In the genomic region with DNA sequence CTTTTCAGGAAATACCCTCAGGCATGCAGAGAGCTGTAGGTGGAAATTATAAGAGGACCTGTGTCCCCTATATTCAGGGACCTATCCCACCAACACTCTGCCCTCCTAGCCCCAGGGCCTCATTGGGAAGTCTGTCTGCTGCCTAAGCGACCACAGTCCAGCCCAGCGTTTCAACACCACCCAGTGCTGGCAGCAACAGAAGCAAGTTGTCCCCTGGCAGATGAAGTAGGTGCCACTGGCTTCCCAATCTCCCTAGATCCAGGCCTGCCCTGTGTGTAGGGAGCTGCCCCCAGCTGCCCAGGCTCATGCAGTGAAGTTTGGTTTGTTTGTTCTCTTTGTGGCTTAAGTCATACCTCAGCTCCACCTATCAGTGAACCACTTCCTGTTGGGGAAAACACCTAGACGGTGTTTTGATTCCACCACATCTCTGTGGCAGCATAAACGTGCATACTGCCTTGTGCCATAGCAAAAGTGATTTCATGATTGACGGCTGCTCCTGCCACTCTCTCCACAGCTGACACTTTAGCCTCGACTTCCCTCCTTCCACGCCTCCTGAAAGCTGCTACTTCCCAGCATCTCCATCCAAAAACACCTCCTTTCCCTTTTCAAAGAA, we compare ENCODE assay signal across 9 cellular contexts. TPM values are rescaled to one million over a fixed set of nuclear protein-coding genes. Genes with fewer than 3 reads are reported as not detected.
DNase-seq lines count a peak whose midpoint lies in the region; ATAC-seq and TF ChIP-seq lines count a peak whose summit lies in the region.
"Had no signal": no experiment of that assay in that cellular context is flagged by ENCODE, and none has a peak within 500 bp of the region (broad histone marks: within the 10 kb centered on the region; RNA-seq: fewer than 3 reads in every experiment).

No MANE protein-coding gene starts in this region.

- H3K4me1 ChIP-seq in SK-N-SH (ENCODE audit: control insufficient read depth in 1 of 2, insufficient read depth in 2 of 2, low read depth in 1 of 2, low read length in 1 of 2) (peaks cover 0 to 2% of the 10 kb centered on the region in 2 experiments; a peak in 1 of 4 replicates), RWPE2 (ENCODE audit: insufficient read depth, poor library complexity, severe bottlenecking) (peaks cover 4% of the 10 kb centered on the region), trophoblast cell (ENCODE audit: control insufficient read depth in 1 of 2, insufficient read depth in 2 of 2, low read length in 2 of 2) (peaks cover 4 to 5% of the 10 kb centered on the region in 2 experiments)

- no peak overlapping the region for H3K9ac ChIP-seq in SK-N-SH
- H3K9ac ChIP-seq in trophoblast cell (ENCODE audit: low read length), result no peak overlapping the region

- H3K27me3 Mint-ChIP-seq in activated naive CD8-positive, alpha-beta T cell treated with anti-CD3 and anti-CD28 coated beads, Interleukin-2, amount 10 ng/mL, durations not matched to agents 7 days and 5 days, result peaks cover 21% of the 10 kb centered on the region
- H3K27me3 Mint-ChIP-seq: dendritic cell treated with granulocyte-macrophage colony-stimulating factor and Interleukin-4, amounts not matched to agents 40 ng/mL and 50 ng/mL, for 4 days had no signal

- peak overlapping the region; percentile 54 for H3K27ac Mint-ChIP-seq in activated naive CD8-positive, alpha-beta T cell treated with anti-CD3 and anti-CD28 coated beads, Interleukin-2, amount 10 ng/mL, durations not matched to agents 7 days and 5 days
- H3K27ac Mint-ChIP-seq: dendritic cell treated with granulocyte-macrophage colony-stimulating factor and Interleukin-4, amounts not matched to agents 40 ng/mL and 50 ng/mL, for 4 days had no signal

- H2BK120ac ChIP-seq in trophoblast cell (ENCODE audit: insufficient read depth, low read length, poor library complexity), result no peak overlapping the region

- TF ChIP-seq CTCF in SK-N-SH (IDR thresholded peaks at IDR 0.05), result no peak
- TF ChIP-seq CTCF in RWPE2 (IDR thresholded peaks at IDR 0.05; ENCODE audit: poor library complexity, severe bottlenecking), result no peak

- no peak overlapping the region for H3K4ac ChIP-seq in trophoblast cell (ENCODE audit: low read depth, low read length)

- CTCF ChIA-PET in SK-N-SH (lab: Yijun Ruan, JAX), result interaction anchor here (0.6 kb wide), 1 partner anchor 116 kb away, joined by 3 read pairs; no protein-coding TSS in a partner anchor

- no peak for TF ChIP-seq RAD21 in SK-N-SH (IDR thresholded peaks at IDR 0.05; ENCODE audit: low read length)

- H3K18ac ChIP-seq in trophoblast cell (ENCODE audit: low read length), result peak overlapping the region; percentile 22

- H4K20me1 ChIP-seq in SK-N-SH (ENCODE audit: insufficient read depth), result no peaks in the 10 kb centered on the region

- no peaks in the 10 kb centered on the region for H3K36me3 Mint-ChIP-seq in activated naive CD8-positive, alpha-beta T cell treated with anti-CD3 and anti-CD28 coated beads, Interleukin-2, amount 10 ng/mL, durations not matched to agents 7 days and 5 days

- no peak overlapping the region for H3K4me2 ChIP-seq in SK-N-SH
- H3K4me2 ChIP-seq in trophoblast cell (ENCODE audit: low read length), result no peak overlapping the region

- peaks cover 1% of the 10 kb centered on the region for H3K79me1 ChIP-seq in trophoblast cell (ENCODE audit: low read length)

- no peaks in the 10 kb centered on the region for H3K9me2 ChIP-seq in SK-N-SH

- no peaks in the 10 kb centered on the region for H3K9me3 Mint-ChIP-seq in activated naive CD8-positive, alpha-beta T cell treated with anti-CD3 and anti-CD28 coated beads, Interleukin-2, amount 10 ng/mL, durations not matched to agents 7 days and 5 days
- H3K9me3 Mint-ChIP-seq: dendritic cell treated with granulocyte-macrophage colony-stimulating factor and Interleukin-4, amounts not matched to agents 40 ng/mL and 50 ng/mL, for 4 days had no signal

- H3K4me3 ChIP-seq in SK-N-SH (ENCODE audit: low read depth in 2 of 2, low read length in 1 of 2) (no peak overlapping the region), RWPE2 (ENCODE audit: severe bottlenecking) (no peak overlapping the region), trophoblast cell (ENCODE audit: low read depth, low read length) (no peak overlapping the region)

- no peak overlapping the region for H2AK5ac ChIP-seq in trophoblast cell (ENCODE audit: low read length)

- no peak overlapping the region for H2AFZ ChIP-seq in SK-N-SH (ENCODE audit: low read depth)
- peak overlapping the region; percentile 26 for H2AFZ ChIP-seq in trophoblast cell (ENCODE audit: insufficient read depth, low read length, poor library complexity)

- ATAC-seq in SK-N-SH treated with all-trans-retinoic acid at 6 μM for 48 hours (peak; percentile 48), HG03097 (IDR thresholded peaks at IDR 0.05; ENCODE audit: low FRiP score, unreplicated experiment) (peak; percentile 100), RWPE2 (ENCODE audit: low read depth) (peak; percentile 90)
- peak; percentile 94 for ATAC-seq in activated naive CD8-positive, alpha-beta T cell treated with anti-CD3 and anti-CD28 coated beads, Interleukin-2, amount 10 ng/mL, durations not matched to agents 7 days and 5 days (ENCODE audit: low read depth)

- peak overlapping the region; percentile 70 for H4K12ac ChIP-seq in trophoblast cell (ENCODE audit: low read depth, low read length)

- 68% methylated on average over 7 of the region's 7 CpGs for WGBS in SK-N-SH (ENCODE audit: low lambda C conversion rate)
- WGBS in trophoblast cell (ENCODE audit: extremely low coverage, insufficient coverage, insufficient read length), result no CpG with 5 or more reads among the region's 7 CpGs

- H3K79me2 ChIP-seq in SK-N-SH (ENCODE audit: insufficient read depth) (no peaks in the 10 kb centered on the region), trophoblast cell (ENCODE audit: control insufficient read depth, insufficient read depth, low read length, poor library complexity) (no peaks in the 10 kb centered on the region)

- H3K27ac ChIP-seq in SK-N-SH (ENCODE audit: low read depth in 2 of 2, low read length in 1 of 2) (no peak overlapping the region), RWPE2 (ENCODE audit: poor library complexity, severe bottlenecking) (no peak overlapping the region), trophoblast cell (ENCODE audit: low read depth, low read length) (no peak overlapping the region)

- peaks cover 23% of the 10 kb centered on the region for H3K4me1 Mint-ChIP-seq in activated naive CD8-positive, alpha-beta T cell treated with anti-CD3 and anti-CD28 coated beads, Interleukin-2, amount 10 ng/mL, durations not matched to agents 7 days and 5 days

- H3K14ac ChIP-seq in trophoblast cell (ENCODE audit: low read length), result peak overlapping the region; percentile 45

- H3K36me3 ChIP-seq in SK-N-SH (replicated peaks in 1 of 2; ENCODE audit: control insufficient read depth in 1 of 2, insufficient read depth in 2 of 2, low read length in 1 of 2) (no peaks in the 10 kb centered on the region), RWPE2 (ENCODE audit: low read depth) (no peaks in the 10 kb centered on the region), trophoblast cell (ENCODE audit: control insufficient read depth in 1 of 2, insufficient read depth in 2 of 2, low read length in 2 of 2) (no peaks in the 10 kb centered on the region)

- no peak overlapping the region for H3K23ac ChIP-seq in trophoblast cell (ENCODE audit: low read length)

- no peaks in the 10 kb centered on the region for H3F3A ChIP-seq in SK-N-SH (replicated peaks; ENCODE audit: insufficient read depth)

- TF ChIP-seq EP300 in SK-N-SH (IDR thresholded peaks at IDR 0.05; ENCODE audit: borderline replicate concordance in 1 of 2, low read depth in 1 of 2, low read length in 1 of 2), result no peak

- no peak for DNase-seq in SK-N-SH
- DNase-seq in RWPE2 (ENCODE audit: low spot score), result no peak
- peak; percentile 62 for DNase-seq in activated naive CD8-positive, alpha-beta T cell treated with anti-CD3 and anti-CD28 coated beads, Interleukin-2, amount 10 ng/mL, durations not matched to agents 7 days and 5 days
- no peak for DNase-seq in trophoblast cell
- DNase-seq in NCI-H187 treated with DMSO at 0.1 percent for 48 hours (lab: John Stamatoyannopoulos, UW), result no peak
- no peak for DNase-seq in middle frontal gyrus (ENCODE audit: extremely low spot score, low spot score)

- H3K9me3 ChIP-seq in SK-N-SH (no peaks in the 10 kb centered on the region), RWPE2 (ENCODE audit: severe bottlenecking) (no peaks in the 10 kb centered on the region), trophoblast cell (ENCODE audit: insufficient read depth, low read depth, low read length) (no peaks in the 10 kb centered on the region)

- no peak overlapping the region for H4K91ac ChIP-seq in trophoblast cell (ENCODE audit: low read depth, low read length)

- peak overlapping the region; percentile 55 for H3K4me3 Mint-ChIP-seq in activated naive CD8-positive, alpha-beta T cell treated with anti-CD3 and anti-CD28 coated beads, Interleukin-2, amount 10 ng/mL, durations not matched to agents 7 days and 5 days
- H3K4me3 Mint-ChIP-seq: dendritic cell treated with granulocyte-macrophage colony-stimulating factor and Interleukin-4, amounts not matched to agents 40 ng/mL and 50 ng/mL, for 4 days had no signal

- H2BK12ac ChIP-seq in trophoblast cell (ENCODE audit: low read length), result no peak overlapping the region

- H2BK5ac ChIP-seq in trophoblast cell (ENCODE audit: low read depth, low read length, poor library complexity), result no peak overlapping the region

- H4K8ac ChIP-seq in trophoblast cell (ENCODE audit: low read depth, low read length), result peak overlapping the region; percentile 55

- H3K27me3 ChIP-seq in SK-N-SH (ENCODE audit: insufficient read depth), result no peaks in the 10 kb centered on the region
- no peaks in the 10 kb centered on the region for H3K27me3 ChIP-seq in RWPE2 (ENCODE audit: insufficient read depth, poor library complexity, severe bottlenecking)
- H3K27me3 ChIP-seq in trophoblast cell (ENCODE audit: insufficient read depth, low read length), result no peaks in the 10 kb centered on the region

- POLR2A ChIA-PET in SK-N-SH (lab: Yijun Ruan, JAX), result no interaction called here
- POLR2A ChIA-PET in activated naive CD8-positive, alpha-beta T cell treated with anti-CD3 and anti-CD28 coated beads, Interleukin-2, amount 10 ng/mL, durations not matched to agents 7 days and 5 days (lab: Charles Lee), result interaction anchor here (0.8 to 6.0 kb wide), 12 partner anchors 8 to 429 kb away, joined by 3 to 61 read pairs (median 6); a partner anchor contains a TSS

RNA-seq across cellular contexts. Expression of a gene that starts 8.1 kb away (rescaled TPM):
- polyA plus RNA-seq in SK-N-SH (2012; rRNA removed), result 0.05 and 0.07 TPM in 2 replicates
- polyA plus RNA-seq in SK-N-SH (2012; cell fraction: cytosol; rRNA removed), result 0.04 and 0.05 TPM in 2 replicates
- 0.33 and 0.50 TPM in 2 replicates for polyA plus RNA-seq in SK-N-SH (2012; cell fraction: nucleus; rRNA removed)
- under 1 TPM in 1 of 2 experiments, not detected in 1; 0.19 TPM for total RNA-seq in activated naive CD8-positive, alpha-beta T cell treated with anti-CD3 and anti-CD28 coated beads, Interleukin-2, amount 10 ng/mL, durations not matched to agents 7 days and 5 days
- 0.18 and 0.22 TPM in 2 replicates for polyA plus RNA-seq in trophoblast cell (2013)

RNA-seq across cellular contexts. Expression of a gene that starts 14.9 kb away (rescaled TPM):
- 13.5 and 18.5 TPM in 2 replicates for polyA plus RNA-seq in SK-N-SH (2012; rRNA removed)
- polyA plus RNA-seq in SK-N-SH (2012; cell fraction: cytosol; rRNA removed), result 3.2 and 5.1 TPM in 2 replicates
- polyA plus RNA-seq in SK-N-SH (2012; cell fraction: nucleus; rRNA removed), result 83.1 and 85.6 TPM in 2 replicates
- 100 to 1,000 TPM; 196 to 198 TPM for total RNA-seq in activated naive CD8-positive, alpha-beta T cell treated with anti-CD3 and anti-CD28 coated beads, Interleukin-2, amount 10 ng/mL, durations not matched to agents 7 days and 5 days
- 25.6 and 26.7 TPM in 2 replicates for polyA plus RNA-seq in trophoblast cell (2013)

RNA-seq across cellular contexts. Expression of a gene that starts 27.0 kb away (rescaled TPM):
- 95.3 and 124 TPM in 2 replicates for polyA plus RNA-seq in SK-N-SH (2012; rRNA removed)
- polyA plus RNA-seq in SK-N-SH (2012; cell fraction: cytosol; rRNA removed), result 49.6 and 70.6 TPM in 2 replicates
- 175 and 177 TPM in 2 replicates for polyA plus RNA-seq in SK-N-SH (2012; cell fraction: nucleus; rRNA removed)
- total RNA-seq in activated naive CD8-positive, alpha-beta T cell treated with anti-CD3 and anti-CD28 coated beads, Interleukin-2, amount 10 ng/mL, durations not matched to agents 7 days and 5 days, result 100 to 1,000 TPM; 118 to 125 TPM
- 26.5 and 28.3 TPM in 2 replicates for polyA plus RNA-seq in trophoblast cell (2013)

RNA-seq across cellular contexts. Expression of a gene that starts 44.0 kb away (rescaled TPM):
- not detected in 2 replicates for polyA plus RNA-seq in SK-N-SH (2012; rRNA removed)
- 0.01 TPM in 1 of 2 replicates, not detected in the other for polyA plus RNA-seq in SK-N-SH (2012; cell fraction: cytosol; rRNA removed)
- not detected in 2 replicates for polyA plus RNA-seq in SK-N-SH (2012; cell fraction: nucleus; rRNA removed)
- not detected for total RNA-seq in activated naive CD8-positive, alpha-beta T cell treated with anti-CD3 and anti-CD28 coated beads, Interleukin-2, amount 10 ng/mL, durations not matched to agents 7 days and 5 days
- polyA plus RNA-seq in trophoblast cell (2013), result 4.2 and 4.7 TPM in 2 replicates

Comparison
In these comparisons a context has a peak if more than half of its experiments do, and no peak if none do; other contexts are left out.
1. ATAC-seq: peak in every context shown above with its lines; median percentile 100 in HG03097; 94 in activated naive CD8-positive, alpha-beta T cell treated with anti-CD3 and anti-CD28 coated beads, Interleukin-2, amount 10 ng/mL, durations not matched to agents 7 days and 5 days; 90 in RWPE2; 48 in SK-N-SH treated with all-trans-retinoic acid at 6 μM for 48 hours.